ENCODE assay signal across 31 cellular contexts in genomic region chr15:42058791-42059190, GRCh38. TPM values are rescaled to one million over a fixed set of nuclear protein-coding genes. Genes with fewer than 3 reads are reported as not detected.
"Had no signal": no experiment of that assay in that cellular context is flagged by ENCODE, and none has a peak within 500 bp of the region (broad histone marks: within the 10 kb centered on the region; RNA-seq: fewer than 3 reads in every experiment).

No MANE protein-coding gene starts in this region.

- H3K27ac ChIP-seq: parathyroid adenoma, psoas muscle, right lobe of liver, thoracic aorta, tibial nerve, uterus had no signal

- H3K4me1 ChIP-seq: parathyroid adenoma, uterus had no signal

- H3K36me3 ChIP-seq: left lung, lower lobe of right lung, right lobe of liver, thoracic aorta, tibial nerve, uterus had no signal

- H3K27me3 ChIP-seq: right lobe of liver, uterus had no signal

- DNase-seq: hypothalamus; immature natural killer cell; kidney; left colon; left lung; lower lobe of right lung; mammary epithelial cell; mesenchymal stem cell; naive thymus-derived CD8-positive, alpha-beta T cell; nucleus accumbens; psoas muscle; right lobe of liver; stimulated activated CD4-positive, alpha-beta T cell treated with anti-CD3 and anti-CD28 coated beads, Interleukin-1b, Interleukin-23, amount 100 ng/mL, for 48 hours; stimulated activated CD4-positive, alpha-beta T cell treated with anti-CD3 and anti-CD28 coated beads, Interleukin-2, amount 100 ng/mL, for 48 hours; stimulated activated CD4-positive, alpha-beta T cell treated with anti-CD3 and anti-CD28 coated beads, Interleukin-4, amount 100 ng/mL, for 4 hours; stimulated activated CD8-positive, alpha-beta memory T cell treated with anti-CD3 and anti-CD28 coated beads, Interleukin-4, amount 100 ng/mL, for 48 hours; stimulated activated naive CD4-positive, alpha-beta T cell treated with Interleukin-2 at 50 U/mL for 16 hours; stimulated activated naive CD8-positive, alpha-beta T cell treated with anti-CD3 and anti-CD28 coated beads, Interleukin-15, amount 100 ng/mL, for 72 hours; substantia nigra; uterus had no signal

- ATAC-seq: left colon; left lung; lower lobe of right lung; naive thymus-derived CD8-positive, alpha-beta T cell; psoas muscle; right lobe of liver; stimulated activated memory B cell treated with anti-CD40 and anti-IgM and Interleukin-4, amounts not matched to agents 10 μg/mL and 1 μg/mL and 100 μg/mL, for 72 hours; stimulated activated naive CD8-positive, alpha-beta T cell treated with anti-CD3 and anti-CD28 coated beads, Interleukin-15, amount 100 ng/mL, for 72 hours had no signal

- H3K9me3 ChIP-seq: left lung, lower lobe of right lung, psoas muscle, right lobe of liver, thoracic aorta, tibial nerve, uterus had no signal

- H3K4me3 ChIP-seq: left lung, lower lobe of right lung, psoas muscle, right lobe of liver, smooth muscle cell, thoracic aorta, tibial nerve, uterus had no signal

RNA-seq across cellular contexts. Expression of gene PLA2G4D, which starts 35.6 kb away (rescaled TPM):
- total RNA-seq: kidney; liver; lower lobe of right lung; mucosa of gallbladder; naive thymus-derived CD8-positive, alpha-beta T cell; neural crest cell; osteocyte; posterior vena cava; psoas muscle; right lobe of liver; skeletal muscle tissue; thoracic aorta; tibial nerve had no signal

RNA-seq across cellular contexts. Expression of gene PLA2G4E, which starts 37.9 kb away (rescaled TPM):
- total RNA-seq: kidney; left colon; liver; naive thymus-derived CD8-positive, alpha-beta T cell; neural crest cell; osteocyte; posterior vena cava; right lobe of liver; thoracic aorta; tibial nerve; uterus had no signal
